In the genomic region with DNA sequence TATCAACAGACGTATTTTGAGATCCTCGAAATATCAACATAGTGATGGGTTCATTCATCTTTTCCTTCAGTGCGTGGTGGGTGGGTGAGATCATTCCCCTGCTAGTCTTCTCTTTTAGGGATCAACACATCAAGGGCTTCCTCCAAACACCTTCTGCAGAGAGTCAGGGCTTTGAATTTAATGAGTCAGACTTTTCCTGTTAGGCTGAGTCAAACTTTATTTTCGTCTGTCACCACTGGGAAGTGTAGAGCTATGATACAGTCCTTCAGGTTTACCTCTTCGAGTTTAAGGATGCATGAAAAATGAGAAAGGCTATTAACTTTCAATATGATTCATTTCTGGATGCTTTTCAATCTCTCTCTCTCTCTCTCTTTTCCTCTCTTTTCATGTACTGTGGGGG, we compare ENCODE assay signal across 19 cellular contexts.
DNase-seq lines count a peak whose midpoint lies in the region; ATAC-seq and FAIRE-seq lines count a peak whose summit lies in the region.
"Had no signal": no experiment of that assay in that cellular context is flagged by ENCODE, and none has a peak within 500 bp of the region (broad histone marks: within the 10 kb centered on the region; RNA-seq: fewer than 3 reads in every experiment).

No MANE protein-coding gene starts in this region.

- WGBS in GM23248 (ENCODE audit: low coverage in 1 of 2, low lambda C conversion rate in 2 of 2, missing lambda C conversion rate in 2 of 2), 2 experiments = 28 to 29% methylated on average over 5 of the region's 5 CpGs

- no peaks in the 10 kb centered on the region for H3F3A ChIP-seq in GM23248 (ENCODE audit: insufficient read depth)

- no peaks in the 10 kb centered on the region for H3K9me3 ChIP-seq in GM23248 (ENCODE audit: low read depth)
- H3K9me3 ChIP-seq in naive thymus-derived CD4-positive, alpha-beta T cell (ENCODE audit: control insufficient read depth in 2 of 3, low read length in 3 of 3) = no peaks in the 10 kb centered on the region

- POLR2A ChIA-PET in naive thymus-derived CD4-positive, alpha-beta T cell (lab: Charles Lee) = no interaction called here

- no peaks in the 10 kb centered on the region for H3K27me3 ChIP-seq in GM23248 (replicated peaks; ENCODE audit: insufficient read depth)
- H3K27me3 ChIP-seq in naive thymus-derived CD4-positive, alpha-beta T cell (ENCODE audit: control insufficient read depth in 2 of 2, insufficient read depth in 2 of 2, low read length in 2 of 2) = no peaks in the 10 kb centered on the region
- H3K27me3 ChIP-seq: heart left ventricle, right atrium auricular region had no signal

- no peaks in the 10 kb centered on the region for H3K4me1 ChIP-seq in GM23248 (ENCODE audit: insufficient read depth)
- no peaks in the 10 kb centered on the region for H3K4me1 ChIP-seq in naive thymus-derived CD4-positive, alpha-beta T cell (ENCODE audit: control insufficient read depth in 2 of 2, insufficient read depth in 2 of 2, low read length in 2 of 2)
- H3K4me1 ChIP-seq: heart left ventricle, lower lobe of right lung, right atrium auricular region had no signal

- H3K9me3 Mint-ChIP-seq in naive thymus-derived CD4-positive, alpha-beta T cell = peaks cover 3 to 27% (median 5%) of the 10 kb centered on the region in 11 donors
- peaks cover 14% of the 10 kb centered on the region for H3K9me3 Mint-ChIP-seq in activated naive CD4-positive, alpha-beta T cell treated with anti-CD3 and anti-CD28 coated beads for 36 hours
- peaks cover 3 to 6% of the 10 kb centered on the region in 2 donors for H3K9me3 Mint-ChIP-seq in effector memory CD8-positive, alpha-beta T cell

- DNase-seq in GM23248 = peak; percentile 3
- DNase-seq in RCC 7860 (ENCODE audit: low spot score) = peak; percentile 41
- DNase-seq in dermis blood vessel endothelial cell = peak; percentile 8
- DNase-seq in naive thymus-derived CD4-positive, alpha-beta T cell = no peak
- no peak for DNase-seq in activated naive CD4-positive, alpha-beta T cell treated with anti-CD3 and anti-CD28 coated beads for 36 hours
- DNase-seq in effector memory CD8-positive, alpha-beta T cell = no peak
- DNase-seq: activated CD4-positive, CD25-positive, alpha-beta regulatory T cell treated with anti-CD3 and anti-CD28 coated beads, Interleukin-2, amount 50 U/mL, for 72 hours; CD4-positive, alpha-beta memory T cell; central memory CD4-positive, alpha-beta T cell; effector CD4-positive, alpha-beta T cell; heart left ventricle; lower lobe of right lung; NCI-H748 treated with DMSO at 0.1 percent for 48 hours; occipital lobe; PC-9 had no signal

- no peak overlapping the region for H3K4me2 ChIP-seq in GM23248 (ENCODE audit: unreplicated experiment)
- H3K4me2 ChIP-seq: PC-9 had no signal

- CTCF ChIA-PET in naive thymus-derived CD4-positive, alpha-beta T cell (lab: Charles Lee) = no interaction called here
- CTCF ChIA-PET in activated naive CD4-positive, alpha-beta T cell treated with anti-CD3 and anti-CD28 coated beads for 36 hours (lab: Charles Lee) = no interaction called here

- H4K20me1 ChIP-seq in GM23248 (ENCODE audit: insufficient read depth) = no peaks in the 10 kb centered on the region

- intact Hi-C loops in naive thymus-derived CD4-positive, alpha-beta T cell (cut with micrococcal nuclease) = no loop called here
- intact Hi-C loops in activated naive CD4-positive, alpha-beta T cell treated with anti-CD3 and anti-CD28 coated beads for 36 hours (cut with micrococcal nuclease) = no loop called here

- in situ Hi-C loops in GM23248 (cut with MboI) = no loop called here

- H2AFZ ChIP-seq in GM23248 = no peak overlapping the region
- H2AFZ ChIP-seq: PC-9 had no signal

- H3K4me3 Mint-ChIP-seq in naive thymus-derived CD4-positive, alpha-beta T cell = no peak overlapping the region
- H3K4me3 Mint-ChIP-seq in activated naive CD4-positive, alpha-beta T cell treated with anti-CD3 and anti-CD28 coated beads for 36 hours = no peak overlapping the region
- H3K4me3 Mint-ChIP-seq in effector memory CD8-positive, alpha-beta T cell = no peak overlapping the region
- H3K4me3 Mint-ChIP-seq: CD4-positive, alpha-beta memory T cell had no signal

- no peaks in the 10 kb centered on the region for H3K9me2 ChIP-seq in GM23248 (ENCODE audit: insufficient read depth)

- no peak overlapping the region for H3K4me3 ChIP-seq in GM23248
- H3K4me3 ChIP-seq in naive thymus-derived CD4-positive, alpha-beta T cell (ENCODE audit: low read length) = no peak overlapping the region
- H3K4me3 ChIP-seq: heart left ventricle, lower lobe of right lung, PC-9, right atrium auricular region had no signal

- H3K36me3 Mint-ChIP-seq in naive thymus-derived CD4-positive, alpha-beta T cell = no peaks in the 10 kb centered on the region
- no peaks in the 10 kb centered on the region for H3K36me3 Mint-ChIP-seq in activated naive CD4-positive, alpha-beta T cell treated with anti-CD3 and anti-CD28 coated beads for 36 hours (ENCODE audit: low read depth)
- no peaks in the 10 kb centered on the region for H3K36me3 Mint-ChIP-seq in effector memory CD8-positive, alpha-beta T cell (ENCODE audit: insufficient read depth)
- H3K36me3 Mint-ChIP-seq: CD4-positive, alpha-beta memory T cell had no signal

- H3K79me2 ChIP-seq in GM23248 (ENCODE audit: insufficient read depth) = no peaks in the 10 kb centered on the region

- H3K27ac Mint-ChIP-seq in naive thymus-derived CD4-positive, alpha-beta T cell = no peak overlapping the region
- no peak overlapping the region for H3K27ac Mint-ChIP-seq in activated naive CD4-positive, alpha-beta T cell treated with anti-CD3 and anti-CD28 coated beads for 36 hours
- H3K27ac Mint-ChIP-seq in effector memory CD8-positive, alpha-beta T cell = no peak overlapping the region
- H3K27ac Mint-ChIP-seq: CD4-positive, alpha-beta memory T cell had no signal

- no peak overlapping the region for H3K9ac ChIP-seq in GM23248

- FAIRE-seq in RCC 7860 (lab: Jason Lieb, UNC) = no peak
- FAIRE-seq: HTR-8/SVneo had no signal

- H3K27me3 Mint-ChIP-seq in naive thymus-derived CD4-positive, alpha-beta T cell = no peaks in the 10 kb centered on the region
- no peaks in the 10 kb centered on the region for H3K27me3 Mint-ChIP-seq in activated naive CD4-positive, alpha-beta T cell treated with anti-CD3 and anti-CD28 coated beads for 36 hours (ENCODE audit: low read depth)
- H3K27me3 Mint-ChIP-seq in effector memory CD8-positive, alpha-beta T cell = no peaks in the 10 kb centered on the region
- H3K27me3 Mint-ChIP-seq: CD4-positive, alpha-beta memory T cell had no signal

- peak; percentile 26 for ATAC-seq in naive thymus-derived CD4-positive, alpha-beta T cell
- ATAC-seq in HG02981 (IDR thresholded peaks at IDR 0.05; ENCODE audit: unreplicated experiment) = no peak
- ATAC-seq in effector memory CD8-positive, alpha-beta T cell (replicated peaks) = no peak
- no peak for ATAC-seq in GM18868 (IDR thresholded peaks at IDR 0.05; ENCODE audit: unreplicated experiment)

- H3K36me3 ChIP-seq in GM23248 (ENCODE audit: low read depth) = no peaks in the 10 kb centered on the region
- H3K36me3 ChIP-seq in naive thymus-derived CD4-positive, alpha-beta T cell (ENCODE audit: control insufficient read depth in 2 of 3, insufficient read depth in 3 of 3, low read length in 3 of 3) = no peaks in the 10 kb centered on the region
- H3K36me3 ChIP-seq: heart left ventricle, lower lobe of right lung, right atrium auricular region had no signal

- H3K27ac ChIP-seq in GM23248 = no peak overlapping the region
- H3K27ac ChIP-seq in naive thymus-derived CD4-positive, alpha-beta T cell (ENCODE audit: low read depth, low read length) = no peak overlapping the region
- H3K27ac ChIP-seq: heart left ventricle, lower lobe of right lung, PC-9, right atrium auricular region had no signal

- no peaks in the 10 kb centered on the region for H3K4me1 Mint-ChIP-seq in naive thymus-derived CD4-positive, alpha-beta T cell
- no peaks in the 10 kb centered on the region for H3K4me1 Mint-ChIP-seq in activated naive CD4-positive, alpha-beta T cell treated with anti-CD3 and anti-CD28 coated beads for 36 hours (ENCODE audit: low read depth)
- H3K4me1 Mint-ChIP-seq in effector memory CD8-positive, alpha-beta T cell (ENCODE audit: low read depth in 2 of 2) = no peaks in the 10 kb centered on the region
- H3K4me1 Mint-ChIP-seq: CD4-positive, alpha-beta memory T cell had no signal

Comparison
In these comparisons a context has a peak if more than half of its experiments do, and no peak if none do; other contexts are left out.
1. DNase-seq: peak in GM23248 (single experiment), RCC 7860 (single experiment) and dermis blood vessel endothelial cell (single experiment); none in naive thymus-derived CD4-positive, alpha-beta T cell (0 of 9), activated naive CD4-positive, alpha-beta T cell treated with anti-CD3 and anti-CD28 coated beads for 36 hours (single experiment) and effector memory CD8-positive, alpha-beta T cell (0 of 3).